Comparison of ENCODE assay signal across 1 cellular context in the genomic region with DNA sequence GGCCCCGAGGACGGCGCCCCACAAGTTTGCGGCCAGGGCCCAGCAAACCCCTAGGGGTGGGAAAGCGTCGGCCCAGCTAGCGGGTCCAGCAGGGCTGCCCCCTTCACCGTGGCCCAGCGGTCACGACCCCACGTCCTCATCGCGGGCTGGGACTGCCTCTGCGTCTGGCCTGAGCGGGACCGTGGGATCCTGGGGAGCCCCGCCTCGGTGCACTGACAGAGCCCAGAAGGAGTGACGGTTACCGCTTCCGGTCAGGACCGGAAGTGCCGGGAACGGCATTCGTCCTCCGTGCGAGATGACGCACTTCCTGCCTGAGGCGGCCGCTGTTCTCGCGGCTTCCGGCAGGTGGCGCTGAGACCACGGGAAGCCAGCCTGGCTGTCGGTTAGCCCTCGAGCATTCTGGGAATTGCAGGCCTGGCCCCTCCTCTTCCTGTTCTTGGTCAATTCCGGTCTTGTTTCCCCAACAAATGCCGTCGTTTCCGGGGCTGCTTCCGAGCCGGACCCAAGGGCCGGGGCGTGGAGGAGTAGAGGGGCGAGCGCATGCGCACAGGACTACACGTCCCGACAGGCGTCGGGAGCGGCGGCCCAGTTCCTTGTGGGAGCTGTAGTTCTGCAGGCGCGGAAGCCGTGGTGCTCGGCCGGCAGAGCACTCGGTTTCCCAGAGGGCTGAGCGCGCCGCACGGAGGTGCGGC.
A peak's percentile ranks its signal among the peaks of the same experiment; 100 is the strongest.
TF ChIP-seq lines count a peak whose summit lies in the region.

A gene (plus strand): TSS at position 682 of the 692 bp plus-strand sequence. CDS start 1,884 bp downstream, outside the sequence.

TF ChIP-seq in K562, 482 proteins besides CTCF, POLR2A, EP300 and RAD21 (continued from another document and continues in another):
- TF ChIP-seq, protein P1, sequence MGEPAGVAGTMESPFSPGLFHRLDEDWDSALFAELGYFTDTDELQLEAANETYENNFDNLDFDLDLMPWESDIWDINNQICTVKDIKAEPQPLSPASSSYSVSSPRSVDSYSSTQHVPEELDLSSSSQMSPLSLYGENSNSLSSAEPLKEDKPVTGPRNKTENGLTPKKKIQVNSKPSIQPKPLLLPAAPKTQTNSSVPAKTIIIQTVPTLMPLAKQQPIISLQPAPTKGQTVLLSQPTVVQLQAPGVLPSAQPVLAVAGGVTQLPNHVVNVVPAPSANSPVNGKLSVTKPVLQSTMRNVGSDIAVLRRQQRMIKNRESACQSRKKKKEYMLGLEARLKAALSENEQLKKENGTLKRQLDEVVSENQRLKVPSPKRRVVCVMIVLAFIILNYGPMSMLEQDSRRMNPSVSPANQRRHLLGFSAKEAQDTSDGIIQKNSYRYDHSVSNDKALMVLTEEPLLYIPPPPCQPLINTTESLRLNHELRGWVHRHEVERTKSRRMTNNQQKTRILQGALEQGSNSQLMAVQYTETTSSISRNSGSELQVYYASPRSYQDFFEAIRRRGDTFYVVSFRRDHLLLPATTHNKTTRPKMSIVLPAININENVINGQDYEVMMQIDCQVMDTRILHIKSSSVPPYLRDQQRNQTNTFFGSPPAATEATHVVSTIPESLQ (CRISPR knock-in tag; IDR thresholded peaks at IDR 0.05): no peak
- TF ChIP-seq CC2D1A (IDR thresholded peaks at IDR 0.05): peak; percentile 77
- no peak for TF ChIP-seq ZNF77 (CRISPR knock-in tag; IDR thresholded peaks at IDR 0.05)
- peak; percentile 93 for TF ChIP-seq SUPT5H (IDR thresholded peaks at IDR 0.05)
- TF ChIP-seq ESRRB (CRISPR knock-in tag; IDR thresholded peaks at IDR 0.05; ENCODE audit: borderline replicate concordance): no peak; the same call in 1 of the 2 replicates
- TF ChIP-seq SIN3A (IDR thresholded peaks at IDR 0.05; ENCODE audit: borderline replicate concordance in 2 of 2, control insufficient read depth in 1 of 2, low read depth in 2 of 2, low read length in 2 of 2): peak in 1 of 2 experiments; percentile 35; a peak in 1 of 4 replicates
- TF ChIP-seq BCOR (IDR thresholded peaks at IDR 0.05): no peak
- TF ChIP-seq CBFB (CRISPR knock-in tag; IDR thresholded peaks at IDR 0.05): no peak; the same call in none of the 2 replicates
- TF ChIP-seq ZNF232 (CRISPR knock-in tag; IDR thresholded peaks at IDR 0.05): peak; percentile 89; the same call in 1 of the 2 replicates
- TF ChIP-seq, protein P2, sequence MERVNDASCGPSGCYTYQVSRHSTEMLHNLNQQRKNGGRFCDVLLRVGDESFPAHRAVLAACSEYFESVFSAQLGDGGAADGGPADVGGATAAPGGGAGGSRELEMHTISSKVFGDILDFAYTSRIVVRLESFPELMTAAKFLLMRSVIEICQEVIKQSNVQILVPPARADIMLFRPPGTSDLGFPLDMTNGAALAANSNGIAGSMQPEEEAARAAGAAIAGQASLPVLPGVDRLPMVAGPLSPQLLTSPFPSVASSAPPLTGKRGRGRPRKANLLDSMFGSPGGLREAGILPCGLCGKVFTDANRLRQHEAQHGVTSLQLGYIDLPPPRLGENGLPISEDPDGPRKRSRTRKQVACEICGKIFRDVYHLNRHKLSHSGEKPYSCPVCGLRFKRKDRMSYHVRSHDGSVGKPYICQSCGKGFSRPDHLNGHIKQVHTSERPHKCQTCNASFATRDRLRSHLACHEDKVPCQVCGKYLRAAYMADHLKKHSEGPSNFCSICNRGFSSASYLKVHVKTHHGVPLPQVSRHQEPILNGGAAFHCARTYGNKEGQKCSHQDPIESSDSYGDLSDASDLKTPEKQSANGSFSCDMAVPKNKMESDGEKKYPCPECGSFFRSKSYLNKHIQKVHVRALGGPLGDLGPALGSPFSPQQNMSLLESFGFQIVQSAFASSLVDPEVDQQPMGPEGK (CRISPR knock-in tag; IDR thresholded peaks at IDR 0.05; ENCODE audit: borderline replicate concordance): 0 out of 2 replicates have a peak, but pooled peaks have one; percentile 16
- TF ChIP-seq NELFE (IDR thresholded peaks at IDR 0.05; ENCODE audit: insufficient read depth, insufficient read length): no peak
- TF ChIP-seq POLR2H (tag; IDR thresholded peaks at IDR 0.05; ENCODE audit: low read depth): peak; percentile 88
- TF ChIP-seq DNMT1 (IDR thresholded peaks at IDR 0.05): 0 out of 2 replicates have a peak, but pooled peaks have one; percentile 43
- TF ChIP-seq, protein P3, sequence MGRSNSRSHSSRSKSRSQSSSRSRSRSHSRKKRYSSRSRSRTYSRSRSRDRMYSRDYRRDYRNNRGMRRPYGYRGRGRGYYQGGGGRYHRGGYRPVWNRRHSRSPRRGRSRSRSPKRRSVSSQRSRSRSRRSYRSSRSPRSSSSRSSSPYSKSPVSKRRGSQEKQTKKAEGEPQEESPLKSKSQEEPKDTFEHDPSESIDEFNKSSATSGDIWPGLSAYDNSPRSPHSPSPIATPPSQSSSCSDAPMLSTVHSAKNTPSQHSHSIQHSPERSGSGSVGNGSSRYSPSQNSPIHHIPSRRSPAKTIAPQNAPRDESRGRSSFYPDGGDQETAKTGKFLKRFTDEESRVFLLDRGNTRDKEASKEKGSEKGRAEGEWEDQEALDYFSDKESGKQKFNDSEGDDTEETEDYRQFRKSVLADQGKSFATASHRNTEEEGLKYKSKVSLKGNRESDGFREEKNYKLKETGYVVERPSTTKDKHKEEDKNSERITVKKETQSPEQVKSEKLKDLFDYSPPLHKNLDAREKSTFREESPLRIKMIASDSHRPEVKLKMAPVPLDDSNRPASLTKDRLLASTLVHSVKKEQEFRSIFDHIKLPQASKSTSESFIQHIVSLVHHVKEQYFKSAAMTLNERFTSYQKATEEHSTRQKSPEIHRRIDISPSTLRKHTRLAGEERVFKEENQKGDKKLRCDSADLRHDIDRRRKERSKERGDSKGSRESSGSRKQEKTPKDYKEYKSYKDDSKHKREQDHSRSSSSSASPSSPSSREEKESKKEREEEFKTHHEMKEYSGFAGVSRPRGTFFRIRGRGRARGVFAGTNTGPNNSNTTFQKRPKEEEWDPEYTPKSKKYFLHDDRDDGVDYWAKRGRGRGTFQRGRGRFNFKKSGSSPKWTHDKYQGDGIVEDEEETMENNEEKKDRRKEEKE (IDR thresholded peaks at IDR 0.05; ENCODE audit: borderline replicate concordance in 1 of 2, control insufficient read depth in 1 of 2, low read depth in 2 of 2, low read length in 1 of 2): peak in 1 of 2 experiments; percentile 92; a peak in 2 of 4 replicates
- TF ChIP-seq POLR2B (IDR thresholded peaks at IDR 0.05; ENCODE audit: low read depth, partially characterized antibody): peak; percentile 90
- TF ChIP-seq ZNF507 (tag; conservative IDR thresholded peaks at IDR 0.05): no peak
- TF ChIP-seq, protein P4, sequence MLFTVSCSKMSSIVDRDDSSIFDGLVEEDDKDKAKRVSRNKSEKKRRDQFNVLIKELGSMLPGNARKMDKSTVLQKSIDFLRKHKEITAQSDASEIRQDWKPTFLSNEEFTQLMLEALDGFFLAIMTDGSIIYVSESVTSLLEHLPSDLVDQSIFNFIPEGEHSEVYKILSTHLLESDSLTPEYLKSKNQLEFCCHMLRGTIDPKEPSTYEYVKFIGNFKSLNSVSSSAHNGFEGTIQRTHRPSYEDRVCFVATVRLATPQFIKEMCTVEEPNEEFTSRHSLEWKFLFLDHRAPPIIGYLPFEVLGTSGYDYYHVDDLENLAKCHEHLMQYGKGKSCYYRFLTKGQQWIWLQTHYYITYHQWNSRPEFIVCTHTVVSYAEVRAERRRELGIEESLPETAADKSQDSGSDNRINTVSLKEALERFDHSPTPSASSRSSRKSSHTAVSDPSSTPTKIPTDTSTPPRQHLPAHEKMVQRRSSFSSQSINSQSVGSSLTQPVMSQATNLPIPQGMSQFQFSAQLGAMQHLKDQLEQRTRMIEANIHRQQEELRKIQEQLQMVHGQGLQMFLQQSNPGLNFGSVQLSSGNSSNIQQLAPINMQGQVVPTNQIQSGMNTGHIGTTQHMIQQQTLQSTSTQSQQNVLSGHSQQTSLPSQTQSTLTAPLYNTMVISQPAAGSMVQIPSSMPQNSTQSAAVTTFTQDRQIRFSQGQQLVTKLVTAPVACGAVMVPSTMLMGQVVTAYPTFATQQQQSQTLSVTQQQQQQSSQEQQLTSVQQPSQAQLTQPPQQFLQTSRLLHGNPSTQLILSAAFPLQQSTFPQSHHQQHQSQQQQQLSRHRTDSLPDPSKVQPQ (CRISPR knock-in tag; IDR thresholded peaks at IDR 0.05; ENCODE audit: borderline replicate concordance): no peak
- peak; percentile 93 for TF ChIP-seq ZNF143 (CRISPR knock-in tag; IDR thresholded peaks at IDR 0.05)
- no peak for TF ChIP-seq MIER1 (IDR thresholded peaks at IDR 0.05; ENCODE audit: low read depth)
- TF ChIP-seq CBX2 (IDR thresholded peaks at IDR 0.05; ENCODE audit: insufficient read depth, low read length, poor library complexity, severe bottlenecking): no peak
- TF ChIP-seq SAFB2 (IDR thresholded peaks at IDR 0.05; ENCODE audit: borderline replicate concordance, low read depth, low read length, severe bottlenecking): no peak
- TF ChIP-seq CBX3 (IDR thresholded peaks at IDR 0.05; ENCODE audit: borderline replicate concordance in 1 of 2, low read length in 2 of 2): peak in 1 of 2 experiments; percentile 30; a peak in 1 of 3 replicates
- TF ChIP-seq CXXC5 (CRISPR knock-in tag; IDR thresholded peaks at IDR 0.05): peak; percentile 91
- TF ChIP-seq, protein P5, sequence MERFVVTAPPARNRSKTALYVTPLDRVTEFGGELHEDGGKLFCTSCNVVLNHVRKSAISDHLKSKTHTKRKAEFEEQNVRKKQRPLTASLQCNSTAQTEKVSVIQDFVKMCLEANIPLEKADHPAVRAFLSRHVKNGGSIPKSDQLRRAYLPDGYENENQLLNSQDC (CRISPR knock-in tag; IDR thresholded peaks at IDR 0.05): no peak; the same call in 1 of the 2 replicates
- TF ChIP-seq, protein P6, sequence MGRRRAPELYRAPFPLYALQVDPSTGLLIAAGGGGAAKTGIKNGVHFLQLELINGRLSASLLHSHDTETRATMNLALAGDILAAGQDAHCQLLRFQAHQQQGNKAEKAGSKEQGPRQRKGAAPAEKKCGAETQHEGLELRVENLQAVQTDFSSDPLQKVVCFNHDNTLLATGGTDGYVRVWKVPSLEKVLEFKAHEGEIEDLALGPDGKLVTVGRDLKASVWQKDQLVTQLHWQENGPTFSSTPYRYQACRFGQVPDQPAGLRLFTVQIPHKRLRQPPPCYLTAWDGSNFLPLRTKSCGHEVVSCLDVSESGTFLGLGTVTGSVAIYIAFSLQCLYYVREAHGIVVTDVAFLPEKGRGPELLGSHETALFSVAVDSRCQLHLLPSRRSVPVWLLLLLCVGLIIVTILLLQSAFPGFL (CRISPR knock-in tag; IDR thresholded peaks at IDR 0.05): no peak
- TF ChIP-seq, protein P7, sequence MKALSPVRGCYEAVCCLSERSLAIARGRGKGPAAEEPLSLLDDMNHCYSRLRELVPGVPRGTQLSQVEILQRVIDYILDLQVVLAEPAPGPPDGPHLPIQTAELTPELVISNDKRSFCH (CRISPR knock-in tag; IDR thresholded peaks at IDR 0.05): no peak
- TF ChIP-seq, protein P7 (tag; IDR thresholded peaks at IDR 0.05): 0 out of 2 replicates have a peak, but pooled peaks have one; percentile 56
- peak; percentile 49; the same call in 1 of the 2 replicates for TF ChIP-seq ZNF584 (CRISPR knock-in tag; IDR thresholded peaks at IDR 0.05; ENCODE audit: low read depth)
- no peak for TF ChIP-seq TFAM (CRISPR knock-in tag; conservative IDR thresholded peaks at IDR 0.05)
- no peak for TF ChIP-seq ZFPM2 (CRISPR knock-in tag; IDR thresholded peaks at IDR 0.05)
- TF ChIP-seq NCOA1 (IDR thresholded peaks at IDR 0.05; ENCODE audit: low read depth): peak; percentile 97
- TF ChIP-seq PRPF4 (IDR thresholded peaks at IDR 0.05; ENCODE audit: insufficient read depth, low read depth, low read length, poor library complexity, severe bottlenecking): no peak
- peak; percentile 55 for TF ChIP-seq TBP (optimal IDR thresholded peaks at IDR 0.05; ENCODE audit: low read depth, low read length)
- TF ChIP-seq, protein P8, sequence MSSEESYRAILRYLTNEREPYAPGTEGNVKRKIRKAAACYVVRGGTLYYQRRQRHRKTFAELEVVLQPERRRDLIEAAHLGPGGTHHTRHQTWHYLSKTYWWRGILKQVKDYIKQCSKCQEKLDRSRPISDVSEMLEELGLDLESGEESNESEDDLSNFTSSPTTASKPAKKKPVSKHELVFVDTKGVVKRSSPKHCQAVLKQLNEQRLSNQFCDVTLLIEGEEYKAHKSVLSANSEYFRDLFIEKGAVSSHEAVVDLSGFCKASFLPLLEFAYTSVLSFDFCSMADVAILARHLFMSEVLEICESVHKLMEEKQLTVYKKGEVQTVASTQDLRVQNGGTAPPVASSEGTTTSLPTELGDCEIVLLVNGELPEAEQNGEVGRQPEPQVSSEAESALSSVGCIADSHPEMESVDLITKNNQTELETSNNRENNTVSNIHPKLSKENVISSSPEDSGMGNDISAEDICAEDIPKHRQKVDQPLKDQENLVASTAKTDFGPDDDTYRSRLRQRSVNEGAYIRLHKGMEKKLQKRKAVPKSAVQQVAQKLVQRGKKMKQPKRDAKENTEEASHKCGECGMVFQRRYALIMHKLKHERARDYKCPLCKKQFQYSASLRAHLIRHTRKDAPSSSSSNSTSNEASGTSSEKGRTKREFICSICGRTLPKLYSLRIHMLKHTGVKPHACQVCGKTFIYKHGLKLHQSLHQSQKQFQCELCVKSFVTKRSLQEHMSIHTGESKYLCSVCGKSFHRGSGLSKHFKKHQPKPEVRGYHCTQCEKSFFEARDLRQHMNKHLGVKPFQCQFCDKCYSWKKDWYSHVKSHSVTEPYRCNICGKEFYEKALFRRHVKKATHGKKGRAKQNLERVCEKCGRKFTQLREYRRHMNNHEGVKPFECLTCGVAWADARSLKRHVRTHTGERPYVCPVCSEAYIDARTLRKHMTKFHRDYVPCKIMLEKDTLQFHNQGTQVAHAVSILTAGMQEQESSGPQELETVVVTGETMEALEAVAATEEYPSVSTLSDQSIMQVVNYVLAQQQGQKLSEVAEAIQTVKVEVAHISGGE (CRISPR knock-in tag; IDR thresholded peaks at IDR 0.05): peak; percentile 89 to 99 (median 97)
- TF ChIP-seq, protein P9, sequence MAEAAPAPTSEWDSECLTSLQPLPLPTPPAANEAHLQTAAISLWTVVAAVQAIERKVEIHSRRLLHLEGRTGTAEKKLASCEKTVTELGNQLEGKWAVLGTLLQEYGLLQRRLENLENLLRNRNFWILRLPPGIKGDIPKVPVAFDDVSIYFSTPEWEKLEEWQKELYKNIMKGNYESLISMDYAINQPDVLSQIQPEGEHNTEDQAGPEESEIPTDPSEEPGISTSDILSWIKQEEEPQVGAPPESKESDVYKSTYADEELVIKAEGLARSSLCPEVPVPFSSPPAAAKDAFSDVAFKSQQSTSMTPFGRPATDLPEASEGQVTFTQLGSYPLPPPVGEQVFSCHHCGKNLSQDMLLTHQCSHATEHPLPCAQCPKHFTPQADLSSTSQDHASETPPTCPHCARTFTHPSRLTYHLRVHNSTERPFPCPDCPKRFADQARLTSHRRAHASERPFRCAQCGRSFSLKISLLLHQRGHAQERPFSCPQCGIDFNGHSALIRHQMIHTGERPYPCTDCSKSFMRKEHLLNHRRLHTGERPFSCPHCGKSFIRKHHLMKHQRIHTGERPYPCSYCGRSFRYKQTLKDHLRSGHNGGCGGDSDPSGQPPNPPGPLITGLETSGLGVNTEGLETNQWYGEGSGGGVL (CRISPR knock-in tag; IDR thresholded peaks at IDR 0.05): no peak
- peak; percentile 6; the same call in 1 of the 2 replicates for TF ChIP-seq KLF6 (CRISPR knock-in tag; IDR thresholded peaks at IDR 0.05; ENCODE audit: borderline replicate concordance)
- TF ChIP-seq TAF7 (tag; IDR thresholded peaks at IDR 0.05): no peak
- 0 out of 2 replicates have a peak, but pooled peaks have one; percentile 44 for TF ChIP-seq ZNF165 (CRISPR knock-in tag; IDR thresholded peaks at IDR 0.05; ENCODE audit: borderline replicate concordance)
- TF ChIP-seq FOXP1 (CRISPR knock-in tag; IDR thresholded peaks at IDR 0.05): no peak; the same call in 1 of the 2 replicates
